ENCODE assay signal across 16 cellular contexts in genomic region chr11:74932169-74932568, GRCh38. TPM values are rescaled to one million over a fixed set of nuclear protein-coding genes. Genes with fewer than 3 reads are reported as not detected.
DNase-seq lines count a peak whose midpoint lies in the region; ATAC-seq, FAIRE-seq and TF ChIP-seq lines count a peak whose summit lies in the region.
"Had no signal": no experiment of that assay in that cellular context is flagged by ENCODE, and none has a peak within 500 bp of the region (broad histone marks: within the 10 kb centered on the region; RNA-seq: fewer than 3 reads in every experiment).

No MANE protein-coding gene starts in this region.

- no peak for FAIRE-seq in GM12891 (lab: Jason Lieb, UNC)
- FAIRE-seq: endometrium had no signal

- TF ChIP-seq CTCF in IMR-90 (conservative IDR thresholded peaks at IDR 0.05; ENCODE audit: low read depth, low read length), result no peak
- TF ChIP-seq CTCF in foreskin keratinocyte (conservative IDR thresholded peaks at IDR 0.05), result no peak

- peak overlapping the region; percentile 71 for H2BK5ac ChIP-seq in IMR-90 (ENCODE audit: low read depth, low read length, poor library complexity, severe bottlenecking)

- H3K27ac ChIP-seq in IMR-90 (ENCODE audit: insufficient read depth, low read length), result no peak overlapping the region
- peak overlapping the region; percentile 36 for H3K27ac ChIP-seq in foreskin keratinocyte
- H3K27ac ChIP-seq: PC-9, thyroid gland had no signal

- H3K27me3 ChIP-seq in IMR-90 (ENCODE audit: control insufficient read depth, insufficient read depth, low read length) (no peaks in the 10 kb centered on the region), foreskin keratinocyte (no peaks in the 10 kb centered on the region)
- H3K27me3 ChIP-seq: thyroid gland had no signal

- peak overlapping the region; percentile 70 for H2AFZ ChIP-seq in IMR-90 (replicated peaks; ENCODE audit: low read length, poor library complexity)
- H2AFZ ChIP-seq: PC-9 had no signal

- H2BK20ac ChIP-seq in IMR-90 (ENCODE audit: low read depth, low read length), result peak overlapping the region; percentile 76

- H3K4me3 Mint-ChIP-seq in activated T-helper 2 cell treated with anti-CD3 and anti-CD28 coated beads, Interferon-gamma antibody, Interleukin-2, Interleukin-4, amounts not matched to agents 10 μg/mL and 5 μg/mL and 100 μg/mL, durations not matched to agents 14 hours and 24 hours and 36 hours (ENCODE audit: low read depth), result no peak overlapping the region
- H3K4me3 Mint-ChIP-seq: CD8-positive, alpha-beta memory T cell had no signal

- no peaks in the 10 kb centered on the region for H3K9me3 ChIP-seq in IMR-90 (ENCODE audit: control insufficient read depth, insufficient read depth, low read length)
- H3K9me3 ChIP-seq: HAP-1, thyroid gland had no signal

- H4K20me1 ChIP-seq in IMR-90 (ENCODE audit: insufficient read depth, low read length), result no peaks in the 10 kb centered on the region

- CTCF ChIA-PET in IMR-90 (lab: Yijun Ruan, JAX), result interaction anchor here (1.4 kb wide), 2 partner anchors 273 to 309 kb away, joined by 4 to 7 read pairs; no protein-coding TSS in a partner anchor

- ATAC-seq in IMR-90 (ENCODE audit: low read depth) (peak; percentile 51), foreskin keratinocyte (peak; percentile 52), GM18505 (IDR thresholded peaks at IDR 0.05; ENCODE audit: unreplicated experiment) (no peak), Right ventricle myocardium superior (ENCODE audit: poor library complexity) (no peak)

- intact Hi-C loops in IMR-90 (cut with micrococcal nuclease), result no loop called here
- intact Hi-C loops in activated T-helper 2 cell treated with anti-CD3 and anti-CD28 coated beads, Interferon-gamma antibody, Interleukin-2, Interleukin-4, amounts not matched to agents 10 μg/mL and 5 μg/mL and 100 μg/mL, durations not matched to agents 14 hours and 24 hours and 36 hours (cut with micrococcal nuclease), result loop anchor here (2.0 kb wide), 1 partner anchor 17 kb away; the partner anchor contains the start of genes SPCS2 and XRRA1
- intact Hi-C loops in Right ventricle myocardium superior (cut with DNase I), result loop anchor here (5.0 to 10.0 kb wide), 2 partner anchors 210 to 313 kb away; partner anchors contain the start of gene TPBGL

- peak overlapping the region; percentile 50 for H3K27ac Mint-ChIP-seq in activated T-helper 2 cell treated with anti-CD3 and anti-CD28 coated beads, Interferon-gamma antibody, Interleukin-2, Interleukin-4, amounts not matched to agents 10 μg/mL and 5 μg/mL and 100 μg/mL, durations not matched to agents 14 hours and 24 hours and 36 hours

- TF ChIP-seq POLR2A in IMR-90 (IDR thresholded peaks at IDR 0.05; ENCODE audit: low read depth, low read length), result no peak
- no peak for TF ChIP-seq POLR2A in GM18505 (IDR thresholded peaks at IDR 0.05; ENCODE audit: borderline replicate concordance, extremely low read depth, insufficient read depth, insufficient read length)
- TF ChIP-seq POLR2A in GM12891 (IDR thresholded peaks at IDR 0.05; ENCODE audit: low read depth, low read length), result no peak

- H4K8ac ChIP-seq in IMR-90 (ENCODE audit: low read depth in 2 of 2, low read length in 2 of 2), result peak overlapping the region; percentile 53 to 62

- H3K4me3 ChIP-seq in IMR-90 (ENCODE audit: insufficient read depth, low read depth, low read length), result no peak overlapping the region
- H3K4me3 ChIP-seq: HAP-1, PC-9, thyroid gland had no signal

- H3K9me1 ChIP-seq in IMR-90 (ENCODE audit: insufficient read depth, low read length), result peaks cover 4% of the 10 kb centered on the region; the same call in 1 of the 2 replicates

- dilution Hi-C loops in IMR-90 (cut with HindIII; ENCODE audit: low sequenced_read_pairs, unreplicated experiment), result no loop called here

- H3K18ac ChIP-seq in IMR-90 (ENCODE audit: low read depth, low read length), result peak overlapping the region; percentile 51; the same call in 1 of the 2 replicates

- no peak overlapping the region for H3K9ac ChIP-seq in IMR-90 (ENCODE audit: low read depth, low read length)

- TF ChIP-seq RAD21 in IMR-90 (IDR thresholded peaks at IDR 0.05; ENCODE audit: low read length), result no peak

- peak overlapping the region; percentile 87 for H3K14ac ChIP-seq in IMR-90 (replicated peaks; ENCODE audit: low read depth, low read length)

- no CpG with 5 or more reads among the region's 5 CpGs for WGBS in IMR-90 (ENCODE audit: extremely low coverage in 2 of 2, insufficient read length in 1 of 2), 2 experiments

- peaks cover 0 to 16% of the 10 kb centered on the region in 2 experiments; a peak in 1 of 4 replicates for H3K79me1 ChIP-seq in IMR-90 (ENCODE audit: low read depth in 1 of 2, low read length in 2 of 2)

- in situ Hi-C loops in IMR-90 (cut with MboI; ENCODE audit: low sequenced_read_pairs), result no loop called here

- H3K36me3 ChIP-seq in IMR-90 (ENCODE audit: control insufficient read depth, insufficient read depth, low read length), result peaks cover 11% of the 10 kb centered on the region

- no TSS peak for BruUV-seq in IMR-90 (replicated peaks; lab: Mats Ljungman, UMichigan)

- H2BK120ac ChIP-seq in IMR-90 (ENCODE audit: low read depth, low read length), result peak overlapping the region; percentile 91

- DNase-seq in Daoy (ENCODE audit: low read depth) (peak; percentile 86), IMR-90 (peak; percentile 84), foreskin keratinocyte (peak in 1 of 2 donors; percentile 48), Right ventricle myocardium superior (no peak), SHP77 treated with DMSO at 0.1 percent for 48 hours (lab: John Stamatoyannopoulos, UW) (no peak), GM12891 (ENCODE audit: insufficient read length, low spot score) (no peak)
- DNase-seq in activated T-helper 2 cell treated with anti-CD3 and anti-CD28 coated beads, Interferon-gamma antibody, Interleukin-2, Interleukin-4, amounts not matched to agents 10 μg/mL and 5 μg/mL and 100 μg/mL, durations not matched to agents 14 hours and 24 hours and 36 hours (ENCODE audit: low spot score), result no peak
- DNase-seq: CD8-positive, alpha-beta memory T cell; mesendoderm; NCI-H345; PC-9; T-helper 9 cell; thyroid gland had no signal

- peaks cover 23% of the 10 kb centered on the region for H3K4me1 Mint-ChIP-seq in activated T-helper 2 cell treated with anti-CD3 and anti-CD28 coated beads, Interferon-gamma antibody, Interleukin-2, Interleukin-4, amounts not matched to agents 10 μg/mL and 5 μg/mL and 100 μg/mL, durations not matched to agents 14 hours and 24 hours and 36 hours (ENCODE audit: low read depth)

- peak overlapping the region; percentile 95 for H2AK5ac ChIP-seq in IMR-90 (ENCODE audit: low read depth, low read length)

- H3K23ac ChIP-seq in IMR-90 (ENCODE audit: low read depth, low read length), result peak overlapping the region; percentile 54

- H2BK15ac ChIP-seq in IMR-90 (ENCODE audit: low read depth, low read length), result peak overlapping the region; percentile 80; the same call in 1 of the 3 replicates

- H3K9me3 Mint-ChIP-seq in activated T-helper 2 cell treated with anti-CD3 and anti-CD28 coated beads, Interferon-gamma antibody, Interleukin-2, Interleukin-4, amounts not matched to agents 10 μg/mL and 5 μg/mL and 100 μg/mL, durations not matched to agents 14 hours and 24 hours and 36 hours, result no peaks in the 10 kb centered on the region
- H3K9me3 Mint-ChIP-seq: CD8-positive, alpha-beta memory T cell had no signal

- H3K4me1 ChIP-seq in IMR-90 (ENCODE audit: control insufficient read depth, insufficient read depth, low read length) (peaks cover 7% of the 10 kb centered on the region), foreskin keratinocyte (peaks cover 17% of the 10 kb centered on the region)
- H3K4me1 ChIP-seq: HAP-1, thyroid gland had no signal

- peak overlapping the region; percentile 38 for H2AK9ac ChIP-seq in IMR-90 (replicated peaks; ENCODE audit: low read depth, low read length, poor library complexity)

- peak overlapping the region; percentile 42; the same call in 1 of the 2 replicates for H4K5ac ChIP-seq in IMR-90 (ENCODE audit: low read depth, low read length)

- peaks cover 22% of the 10 kb centered on the region for H3K36me3 Mint-ChIP-seq in activated T-helper 2 cell treated with anti-CD3 and anti-CD28 coated beads, Interferon-gamma antibody, Interleukin-2, Interleukin-4, amounts not matched to agents 10 μg/mL and 5 μg/mL and 100 μg/mL, durations not matched to agents 14 hours and 24 hours and 36 hours (ENCODE audit: low read depth)

- no peak overlapping the region for H3K56ac ChIP-seq in IMR-90 (ENCODE audit: extremely low read depth, insufficient read depth, low read length)

- peak overlapping the region; percentile 47 for H4K91ac ChIP-seq in IMR-90 (ENCODE audit: insufficient read depth, low read depth, low read length)

- peak overlapping the region; percentile 31; the same call in 1 of the 2 replicates for H3K4me2 ChIP-seq in IMR-90 (ENCODE audit: low read depth, low read length)
- H3K4me2 ChIP-seq: PC-9 had no signal

- H3K4ac ChIP-seq in IMR-90 (ENCODE audit: low read depth, low read length), result peak overlapping the region; percentile 89

- H3K27me3 Mint-ChIP-seq in activated T-helper 2 cell treated with anti-CD3 and anti-CD28 coated beads, Interferon-gamma antibody, Interleukin-2, Interleukin-4, amounts not matched to agents 10 μg/mL and 5 μg/mL and 100 μg/mL, durations not matched to agents 14 hours and 24 hours and 36 hours (ENCODE audit: low read depth), result no peaks in the 10 kb centered on the region
- H3K27me3 Mint-ChIP-seq: CD8-positive, alpha-beta memory T cell had no signal

- POLR2A ChIA-PET in IMR-90 (lab: Charles Lee; ENCODE audit: unreplicated experiment), result no interaction called here

RNA-seq across cellular contexts. Expression of gene XRRA1, which starts 16.7 kb away (rescaled TPM):
- total RNA-seq in Daoy (2014; rRNA removed; shearing (Covaris generic)), result 5.6 and 9.7 TPM in 2 replicates
- total RNA-seq in IMR-90 (2012; rRNA removed), result 5.0 and 6.3 TPM in 2 replicates
- polyA plus RNA-seq in IMR-90 (2012; rRNA removed), result 4.5 and 5.4 TPM in 2 replicates
- polyA plus RNA-seq in IMR-90 (2012; cell fraction: cytosol; rRNA removed), result 2.7 and 4.3 TPM in 2 replicates
- polyA plus RNA-seq in IMR-90 (2012; cell fraction: nucleus; rRNA removed; ENCODE audit: low replicate concordance), result 6.2 and 10.3 TPM in 2 replicates
- 9.9 and 10.7 TPM in 2 replicates for total RNA-seq in activated T-helper 2 cell treated with anti-CD3 and anti-CD28 coated beads, Interferon-gamma antibody, Interleukin-2, Interleukin-4, amounts not matched to agents 10 μg/mL and 5 μg/mL and 100 μg/mL, durations not matched to agents 14 hours and 24 hours and 36 hours
- total RNA-seq in foreskin keratinocyte, result 12.3 and 16.3 TPM in 2 replicates
- polyA plus RNA-seq in foreskin keratinocyte, result 3.3 and 6.3 TPM in 2 replicates
- total RNA-seq in Right ventricle myocardium superior, result 5.3 TPM
- polyA plus RNA-seq in GM12891 (2012; ENCODE audit: low read depth, missing spikeins), result 3.3 TPM

RNA-seq across cellular contexts. Expression of gene SPCS2, which starts 16.9 kb away (rescaled TPM):
- 21.1 and 46.8 TPM in 2 replicates for total RNA-seq in Daoy (2014; rRNA removed; shearing (Covaris generic))
- total RNA-seq in IMR-90 (2012; rRNA removed) (13.3 and 15.4 TPM in 2 replicates), foreskin keratinocyte (81.9 and 85.4 TPM in 2 replicates), Right ventricle myocardium superior (98.4 TPM)
- polyA plus RNA-seq in IMR-90 (2012; rRNA removed) (68.8 and 76.0 TPM in 2 replicates), foreskin keratinocyte (211 and 216 TPM in 2 replicates)
- 16.6 and 28.7 TPM in 2 replicates for polyA plus RNA-seq in IMR-90 (2012; cell fraction: cytosol; rRNA removed)
- 1.7 and 11.0 TPM in 2 replicates for polyA plus RNA-seq in IMR-90 (2012; cell fraction: nucleus; rRNA removed; ENCODE audit: low replicate concordance)
- total RNA-seq in activated T-helper 2 cell treated with anti-CD3 and anti-CD28 coated beads, Interferon-gamma antibody, Interleukin-2, Interleukin-4, amounts not matched to agents 10 μg/mL and 5 μg/mL and 100 μg/mL, durations not matched to agents 14 hours and 24 hours and 36 hours, result 169 and 173 TPM in 2 replicates
- polyA plus RNA-seq in GM12891 (2012; ENCODE audit: low read depth, missing spikeins), result 71.4 TPM

RNA-seq across cellular contexts. Expression of gene NEU3, which starts 56.6 kb away (rescaled TPM):
- 5.9 and 17.7 TPM in 2 replicates for total RNA-seq in Daoy (2014; rRNA removed; shearing (Covaris generic))
- total RNA-seq in IMR-90 (2012; rRNA removed) (8.3 and 10.6 TPM in 2 replicates), foreskin keratinocyte (6.9 and 7.4 TPM in 2 replicates), Right ventricle myocardium superior (3.5 TPM)
- polyA plus RNA-seq in IMR-90 (2012; rRNA removed) (5.1 and 5.5 TPM in 2 replicates), foreskin keratinocyte (1.8 and 2.9 TPM in 2 replicates)
- 2.8 and 3.4 TPM in 2 replicates for polyA plus RNA-seq in IMR-90 (2012; cell fraction: cytosol; rRNA removed)
- polyA plus RNA-seq in IMR-90 (2012; cell fraction: nucleus; rRNA removed; ENCODE audit: low replicate concordance), result 18.9 and 19.2 TPM in 2 replicates
- 16.5 and 16.6 TPM in 2 replicates for total RNA-seq in activated T-helper 2 cell treated with anti-CD3 and anti-CD28 coated beads, Interferon-gamma antibody, Interleukin-2, Interleukin-4, amounts not matched to agents 10 μg/mL and 5 μg/mL and 100 μg/mL, durations not matched to agents 14 hours and 24 hours and 36 hours
- 6.0 TPM for polyA plus RNA-seq in GM12891 (2012; ENCODE audit: low read depth, missing spikeins)

Comparison
In these comparisons a context has a peak if more than half of its experiments do, and no peak if none do; other contexts are left out.
1. DNase-seq: peak in Daoy (single experiment) and IMR-90 (single experiment); none in activated T-helper 2 cell treated with anti-CD3 and anti-CD28 coated beads, Interferon-gamma antibody, Interleukin-2, Interleukin-4, amounts not matched to agents 10 μg/mL and 5 μg/mL and 100 μg/mL, durations not matched to agents 14 hours and 24 hours and 36 hours (single experiment), Right ventricle myocardium superior (single experiment), SHP77 treated with DMSO at 0.1 percent for 48 hours (single experiment) and GM12891 (single experiment).
2. ATAC-seq: peak in IMR-90 (single experiment) and foreskin keratinocyte (single experiment); none in GM18505 (single experiment) and Right ventricle myocardium superior (single experiment).